Comparison of ENCODE assay signal across 9 cellular contexts in the genomic region with DNA sequence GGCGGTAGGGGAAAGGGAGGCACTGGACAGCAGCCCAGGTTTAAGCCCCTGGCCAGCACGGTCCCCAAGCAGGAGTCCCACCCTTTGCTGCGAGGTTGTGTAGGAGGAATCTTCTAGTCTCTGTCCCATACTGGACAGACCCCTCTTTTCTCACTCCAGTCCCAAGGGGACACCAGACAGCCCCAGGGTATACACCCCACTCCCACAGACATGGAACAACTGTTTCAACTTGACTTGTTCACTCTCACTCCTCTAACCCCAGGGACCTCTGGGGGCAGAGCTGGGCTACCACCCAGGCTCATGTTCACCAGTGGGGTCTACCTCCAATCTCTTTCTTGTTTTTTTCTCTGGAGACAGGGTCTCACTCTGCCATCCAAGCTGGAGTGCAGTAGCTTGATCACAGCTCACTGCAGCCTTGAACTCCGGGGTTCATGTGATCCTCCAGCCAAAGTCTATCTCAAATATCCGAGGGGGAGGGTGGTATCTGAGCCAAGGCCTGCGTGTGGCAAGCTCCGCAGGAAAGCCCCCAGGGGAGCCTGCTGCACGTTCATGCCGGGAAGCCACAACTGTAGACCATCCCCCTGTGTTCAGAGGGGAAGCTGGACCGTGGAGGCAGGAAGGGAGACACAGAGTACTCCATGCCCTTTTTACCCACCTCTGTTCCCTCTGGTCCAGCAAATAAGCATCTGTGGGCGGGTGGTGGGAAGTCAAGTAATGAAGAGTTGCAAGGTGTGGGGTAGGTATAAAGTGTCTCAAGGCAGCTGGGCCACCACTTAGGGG. TPM values are rescaled to one million over a fixed set of nuclear protein-coding genes. Genes with fewer than 3 reads are reported as not detected.
DNase-seq lines count a peak whose midpoint lies in the region; ATAC-seq and TF ChIP-seq lines count a peak whose summit lies in the region.
"Had no signal": no experiment of that assay in that cellular context is flagged by ENCODE, and none has a peak within 500 bp of the region (broad histone marks: within the 10 kb centered on the region; RNA-seq: fewer than 3 reads in every experiment).

No MANE protein-coding gene starts in this region.

- H3K4me1 Mint-ChIP-seq in activated naive CD8-positive, alpha-beta T cell treated with anti-CD3 and anti-CD28 coated beads, Interleukin-2, amount 10 ng/mL, durations not matched to agents 7 days and 5 days, result peaks cover 23% of the 10 kb centered on the region

- peaks cover 13 to 34% (median 23%) of the 10 kb centered on the region in 4 donors for H3K4me1 ChIP-seq in liver (ENCODE audit: control insufficient read depth in 4 of 4, insufficient read depth in 4 of 4, low read length in 3 of 4)

- POLR2A ChIA-PET in activated naive CD8-positive, alpha-beta T cell treated with anti-CD3 and anti-CD28 coated beads, Interleukin-2, amount 10 ng/mL, durations not matched to agents 7 days and 5 days (lab: Charles Lee), result interaction anchor here (0.7 to 1.2 kb wide), 3 partner anchors 34 to 65 kb away, joined by 3 read pairs; no protein-coding TSS in a partner anchor

- peak overlapping the region; percentile 90 for H3K27ac ChIP-seq in 22Rv1
- no peak overlapping the region for H3K27ac ChIP-seq in liver (ENCODE audit: low read depth in 1 of 2, low read length in 2 of 2)

- 50% methylated on average over 11 of the region's 11 CpGs for WGBS in liver

- H3K9me3 ChIP-seq in liver (ENCODE audit: control insufficient read depth in 4 of 4, low read length in 3 of 4), result no peaks in the 10 kb centered on the region

- TF ChIP-seq POLR2A in erythroblast (IDR thresholded peaks at IDR 0.05; ENCODE audit: low read length), result no peak

- no peaks in the 10 kb centered on the region for H3K9me3 Mint-ChIP-seq in activated naive CD8-positive, alpha-beta T cell treated with anti-CD3 and anti-CD28 coated beads, Interleukin-2, amount 10 ng/mL, durations not matched to agents 7 days and 5 days

- DNase-seq in H7 (peak; percentile 26), HPDE6-E6E7 (ENCODE audit: extremely low spot score) (no peak), NCI-H82 (lab: John Stamatoyannopoulos, UW) (no peak), NCI-H1694 (lab: John Stamatoyannopoulos, UW) (no peak), erythroblast (lab: John Stamatoyannopoulos, UW) (no peak)
- DNase-seq in activated naive CD8-positive, alpha-beta T cell treated with anti-CD3 and anti-CD28 coated beads, Interleukin-2, amount 10 ng/mL, durations not matched to agents 7 days and 5 days, result no peak
- DNase-seq: DMS79 had no signal

- no peak overlapping the region for H3K4me3 ChIP-seq in H7 (ENCODE audit: insufficient read depth, low read depth, low read length)
- H3K4me3 ChIP-seq in liver (ENCODE audit: low read depth in 1 of 3, low read length in 3 of 3), result no peak overlapping the region

- no peak overlapping the region for H3K9ac ChIP-seq in liver (ENCODE audit: low read depth in 1 of 2, low read length in 2 of 2)

- TF ChIP-seq CTCF in 22Rv1 (IDR thresholded peaks at IDR 0.05), result no peak
- no peak for TF ChIP-seq CTCF in liver (IDR thresholded peaks at IDR 0.05; ENCODE audit: low read depth, low read length, missing input control)

- H3K36me3 ChIP-seq in H7 (replicated peaks; ENCODE audit: control insufficient read depth, insufficient read depth, low read length) (peaks cover 20% of the 10 kb centered on the region), liver (ENCODE audit: control insufficient read depth in 4 of 4, insufficient read depth in 3 of 4, low read depth in 1 of 4, low read length in 3 of 4) (peaks cover 3 to 20% (median 7%) of the 10 kb centered on the region in 4 donors)

- no peak for TF ChIP-seq RAD21 in liver (IDR thresholded peaks at IDR 0.05)

- no peak for ATAC-seq in activated naive CD8-positive, alpha-beta T cell treated with anti-CD3 and anti-CD28 coated beads, Interleukin-2, amount 10 ng/mL, durations not matched to agents 7 days and 5 days (ENCODE audit: low read depth)

- H3K27me3 ChIP-seq in H7 (ENCODE audit: control insufficient read depth, insufficient read depth, low read length), result peaks cover 6% of the 10 kb centered on the region
- H3K27me3 ChIP-seq in liver (ENCODE audit: control insufficient read depth in 4 of 4, insufficient read depth in 4 of 4, low read length in 3 of 4), result no peaks in the 10 kb centered on the region

- no peaks in the 10 kb centered on the region for H3K27me3 Mint-ChIP-seq in activated naive CD8-positive, alpha-beta T cell treated with anti-CD3 and anti-CD28 coated beads, Interleukin-2, amount 10 ng/mL, durations not matched to agents 7 days and 5 days

- H3K27ac Mint-ChIP-seq in activated naive CD8-positive, alpha-beta T cell treated with anti-CD3 and anti-CD28 coated beads, Interleukin-2, amount 10 ng/mL, durations not matched to agents 7 days and 5 days, result peak overlapping the region; percentile 73

- peaks cover 4% of the 10 kb centered on the region for H3K36me3 Mint-ChIP-seq in activated naive CD8-positive, alpha-beta T cell treated with anti-CD3 and anti-CD28 coated beads, Interleukin-2, amount 10 ng/mL, durations not matched to agents 7 days and 5 days

- peak overlapping the region; percentile 82 for H3K4me3 Mint-ChIP-seq in activated naive CD8-positive, alpha-beta T cell treated with anti-CD3 and anti-CD28 coated beads, Interleukin-2, amount 10 ng/mL, durations not matched to agents 7 days and 5 days

TF ChIP-seq in liver, 16 proteins besides CTCF, POLR2A, EP300 and RAD21:
- TF ChIP-seq JUND (IDR thresholded peaks at IDR 0.05), result no peak
- TF ChIP-seq, protein P1, sequence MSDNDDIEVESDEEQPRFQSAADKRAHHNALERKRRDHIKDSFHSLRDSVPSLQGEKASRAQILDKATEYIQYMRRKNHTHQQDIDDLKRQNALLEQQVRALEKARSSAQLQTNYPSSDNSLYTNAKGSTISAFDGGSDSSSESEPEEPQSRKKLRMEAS (IDR thresholded peaks at IDR 0.05), result no peak
- peak; percentile 23 for TF ChIP-seq SP1 (IDR thresholded peaks at IDR 0.05)
- peak; percentile 47 to 68 for TF ChIP-seq HNF4A (conservative IDR thresholded peaks at IDR 0.05)
- TF ChIP-seq RXRA (IDR thresholded peaks at IDR 0.05), result peak in 1 of 2 donors; percentile 1
- no peak for TF ChIP-seq FOXA1 (IDR thresholded peaks at IDR 0.05)
- no peak for TF ChIP-seq FOXA2 (IDR thresholded peaks at IDR 0.05)

RNA-seq across cellular contexts. Expression of a gene that starts 1.8 kb away (rescaled TPM):
- total RNA-seq in H7 (2014; rRNA removed; shearing (Covaris generic)), result 143 and 197 TPM in 2 replicates
- total RNA-seq in activated naive CD8-positive, alpha-beta T cell treated with anti-CD3 and anti-CD28 coated beads, Interleukin-2, amount 10 ng/mL, durations not matched to agents 7 days and 5 days, result 10 to 100 TPM; 51.8 to 53.2 TPM
- total RNA-seq in liver, result 10 to 100 TPM; 22.8 to 34.7 TPM
- polyA plus RNA-seq in liver, result 10 to 100 TPM; 28.2 to 41.1 TPM

RNA-seq across cellular contexts. Expression of a gene that starts 23.5 kb away (rescaled TPM):
- 1.4 TPM in 1 of 2 replicates, not detected in the other for total RNA-seq in H7 (2014; rRNA removed; shearing (Covaris generic))
- total RNA-seq in activated naive CD8-positive, alpha-beta T cell treated with anti-CD3 and anti-CD28 coated beads, Interleukin-2, amount 10 ng/mL, durations not matched to agents 7 days and 5 days, result not detected
- total RNA-seq in liver, result 1 to 10 TPM; 7.0 to 10.0 TPM
- 10 to 100 TPM; 10.8 to 64.5 TPM for polyA plus RNA-seq in liver

RNA-seq across cellular contexts. Expression of a gene that starts 34.3 kb away (rescaled TPM):
- 121 and 130 TPM in 2 replicates for total RNA-seq in H7 (2014; rRNA removed; shearing (Covaris generic))
- 10 to 100 TPM; 77.6 to 90.9 TPM for total RNA-seq in activated naive CD8-positive, alpha-beta T cell treated with anti-CD3 and anti-CD28 coated beads, Interleukin-2, amount 10 ng/mL, durations not matched to agents 7 days and 5 days
- 10 to 100 TPM; 13.4 to 23.6 TPM for total RNA-seq in liver
- polyA plus RNA-seq in liver, result 10 to 100 TPM; 41.1 to 42.1 TPM

RNA-seq across cellular contexts. Expression of a gene that starts 57.7 kb away (rescaled TPM):
- total RNA-seq in H7 (2014; rRNA removed; shearing (Covaris generic)), result 23.1 and 23.7 TPM in 2 replicates
- 10 to 100 TPM; 21.2 to 21.8 TPM for total RNA-seq in activated naive CD8-positive, alpha-beta T cell treated with anti-CD3 and anti-CD28 coated beads, Interleukin-2, amount 10 ng/mL, durations not matched to agents 7 days and 5 days
- 10 to 100 TPM; 21.7 to 74.6 TPM for total RNA-seq in liver
- polyA plus RNA-seq in liver, result 10 to 100 TPM; 35.4 to 43.2 TPM

RNA-seq across cellular contexts. Expression of a gene that starts 58.6 kb away (rescaled TPM):
- total RNA-seq in H7 (2014; rRNA removed; shearing (Covaris generic)), result 10.3 and 12.3 TPM in 2 replicates
- total RNA-seq in activated naive CD8-positive, alpha-beta T cell treated with anti-CD3 and anti-CD28 coated beads, Interleukin-2, amount 10 ng/mL, durations not matched to agents 7 days and 5 days, result 10 to 100 TPM; 11.8 to 13.2 TPM
- 1 to 10 TPM; 4.6 to 6.5 TPM for total RNA-seq in liver
- 1 to 10 TPM; 2.5 to 4.8 TPM for polyA plus RNA-seq in liver
